ENCODE assay signal across 14 cellular contexts in the genomic region with DNA sequence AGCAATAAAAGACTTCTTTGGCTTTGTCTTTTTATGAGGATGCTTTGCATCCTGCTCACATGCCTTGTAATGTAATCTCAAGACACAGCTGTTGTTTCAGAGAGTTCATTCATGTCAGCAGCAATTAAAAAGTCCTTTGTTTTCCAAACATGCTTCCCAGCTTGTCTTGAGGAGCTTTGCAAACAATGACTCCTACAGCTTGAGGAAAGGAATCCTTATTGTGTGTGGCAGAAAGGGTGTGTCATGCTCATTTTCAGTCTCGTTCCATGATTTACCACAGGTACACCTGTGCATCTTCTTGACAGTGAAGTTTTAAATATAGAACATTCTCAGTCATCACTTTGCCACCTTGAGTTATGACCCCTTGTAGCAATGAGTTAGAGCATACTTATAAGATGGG.
"Had no signal": no experiment of that assay in that cellular context is flagged by ENCODE, and none has a peak within 500 bp of the region (broad histone marks: within the 10 kb centered on the region; RNA-seq: fewer than 3 reads in every experiment).

No MANE protein-coding gene starts in this region.

- H3K27me3 Mint-ChIP-seq: activated CD8-positive, alpha-beta T cell treated with anti-CD3 and anti-CD28 coated beads for 36 hours; type B pancreatic cell had no signal

- H2AFZ ChIP-seq: hepatocyte had no signal

- H3K4me3 Mint-ChIP-seq: activated CD8-positive, alpha-beta T cell treated with anti-CD3 and anti-CD28 coated beads for 36 hours; activated naive CD8-positive, alpha-beta T cell treated with anti-CD3 and anti-CD28 coated beads, Interleukin-2, amount 10 ng/mL, durations not matched to agents 7 days and 5 days; nephron progenitor cell; type B pancreatic cell; WTC11 had no signal

- H3K36me3 Mint-ChIP-seq: activated naive CD8-positive, alpha-beta T cell treated with anti-CD3 and anti-CD28 coated beads, Interleukin-2, amount 10 ng/mL, durations not matched to agents 7 days and 5 days; type B pancreatic cell; WTC11 had no signal

- H3K27ac ChIP-seq: brain microvascular endothelial cell, hepatocyte, psoas muscle had no signal

- H3K36me3 ChIP-seq: brain microvascular endothelial cell had no signal

- H3K79me2 ChIP-seq: hepatocyte had no signal

- H3K9me3 Mint-ChIP-seq: activated CD8-positive, alpha-beta T cell treated with anti-CD3 and anti-CD28 coated beads for 36 hours; activated naive CD8-positive, alpha-beta T cell treated with anti-CD3 and anti-CD28 coated beads, Interleukin-2, amount 10 ng/mL, durations not matched to agents 7 days and 5 days; nephron progenitor cell; type B pancreatic cell; WTC11 had no signal

- H3K4me1 ChIP-seq: psoas muscle had no signal

- H3K9me3 ChIP-seq: psoas muscle had no signal

- H3K4me1 Mint-ChIP-seq: activated naive CD8-positive, alpha-beta T cell treated with anti-CD3 and anti-CD28 coated beads, Interleukin-2, amount 10 ng/mL, durations not matched to agents 7 days and 5 days; nephron progenitor cell had no signal

- H3K27ac Mint-ChIP-seq: activated CD8-positive, alpha-beta T cell treated with anti-CD3 and anti-CD28 coated beads for 36 hours; activated naive CD8-positive, alpha-beta T cell treated with anti-CD3 and anti-CD28 coated beads, Interleukin-2, amount 10 ng/mL, durations not matched to agents 7 days and 5 days; nephron progenitor cell; type B pancreatic cell; WTC11 had no signal

- H3K27me3 ChIP-seq: brain microvascular endothelial cell, hepatocyte had no signal

- DNase-seq: activated CD4-positive, alpha-beta T cell treated with anti-CD3 and anti-CD28 coated beads for 4 hours; activated CD8-positive, alpha-beta T cell treated with anti-CD3 and anti-CD28 coated beads for 36 hours; activated naive CD8-positive, alpha-beta T cell treated with anti-CD3 and anti-CD28 coated beads, Interleukin-2, amount 10 ng/mL, durations not matched to agents 7 days and 5 days; activated T-cell treated with anti-CD3 and anti-CD28 coated beads, Interleukin-2, amount 50 U/mL, for 48 hours; brain microvascular endothelial cell; effector CD8-positive, alpha-beta T cell; nephron progenitor cell; psoas muscle; stimulated activated naive CD8-positive, alpha-beta T cell treated with anti-CD3 and anti-CD28 coated beads, Interleukin-15, Interleukin-2, amounts not matched to agents 100 U/mL and 50 U/mL, for 24 hours had no signal

- ATAC-seq: activated CD8-positive, alpha-beta T cell treated with anti-CD3 and anti-CD28 coated beads for 36 hours; psoas muscle; sciatic nerve; stimulated activated naive CD8-positive, alpha-beta T cell treated with anti-CD3 and anti-CD28 coated beads, Interleukin-15, Interleukin-2, amounts not matched to agents 100 U/mL and 50 U/mL, for 24 hours; WTC11 had no signal

- H3K4me3 ChIP-seq: hepatocyte, psoas muscle had no signal

- H3K4me2 ChIP-seq: hepatocyte had no signal

- FAIRE-seq: TTC549 had no signal
